ENCODE assay signal across 18 cellular contexts in genomic region chr2:33276868-33277503, GRCh38.
DNase-seq lines count a peak whose midpoint lies in the region; ATAC-seq, FAIRE-seq and TF ChIP-seq lines count a peak whose summit lies in the region.
"Had no signal": no experiment of that assay in that cellular context is flagged by ENCODE, and none has a peak within 500 bp of the region (broad histone marks: within the 10 kb centered on the region; RNA-seq: fewer than 3 reads in every experiment).

No MANE protein-coding gene starts in this region.

- peak overlapping the region in 1 of 2 experiments; percentile 56; a peak in 1 of 4 replicates for H4K8ac ChIP-seq in IMR-90 (ENCODE audit: low read depth in 2 of 2, low read length in 2 of 2)

- TF ChIP-seq EP300 in stomach (IDR thresholded peaks at IDR 0.05), result no peak

- no peaks in the 10 kb centered on the region for H3K36me3 Mint-ChIP-seq in astrocyte (ENCODE audit: low read depth, unreplicated experiment)
- H3K36me3 Mint-ChIP-seq: activated naive CD8-positive, alpha-beta T cell treated with anti-CD3 and anti-CD28 coated beads for 36 hours had no signal

- no peaks in the 10 kb centered on the region for H3K9me3 Mint-ChIP-seq in astrocyte (ENCODE audit: unreplicated experiment)
- H3K9me3 Mint-ChIP-seq: activated naive CD8-positive, alpha-beta T cell treated with anti-CD3 and anti-CD28 coated beads for 36 hours; T-helper 1 cell treated with Interleukin-12 subunit alpha and Interleukin-12 subunit beta and Interleukin-4 antibody, amounts not matched to agents 30 μg/mL and 1 μg/mL, for 36 hours; type B pancreatic cell had no signal

- BruUV-seq in IMR-90 (replicated peaks; lab: Mats Ljungman, UMichigan), result no TSS peak

- peak overlapping the region; percentile 24; the same call in 1 of the 2 replicates for H2BK120ac ChIP-seq in IMR-90 (ENCODE audit: low read depth, low read length)

- H2BK5ac ChIP-seq in IMR-90 (ENCODE audit: low read depth, low read length, poor library complexity, severe bottlenecking), result no peak overlapping the region

- H3K4me1 Mint-ChIP-seq in astrocyte (ENCODE audit: low read depth, unreplicated experiment), result peaks cover 12% of the 10 kb centered on the region

- TF ChIP-seq POLR2A in IMR-90 (IDR thresholded peaks at IDR 0.05; ENCODE audit: low read depth, low read length), result no peak
- TF ChIP-seq POLR2A in stomach (IDR thresholded peaks at IDR 0.05), result no peak

- H3K4me3 ChIP-seq in IMR-90 (ENCODE audit: insufficient read depth, low read depth, low read length) (no peak overlapping the region), astrocyte (ENCODE audit: insufficient read depth, low read depth, low read length) (no peak overlapping the region), stomach (no peak overlapping the region)
- H3K4me3 ChIP-seq: BLaER1 treated with 17β-estradiol and CSF1 and Interleukin-3, amounts not matched to agents 10 nM and 100 nM; colonic mucosa; Peyer's patch had no signal

- H3K9ac ChIP-seq in IMR-90 (ENCODE audit: low read depth, low read length) (no peak overlapping the region), astrocyte (ENCODE audit: low read length) (peak overlapping the region; percentile 11)
- H3K9ac ChIP-seq: BLaER1 treated with 17β-estradiol and CSF1 and Interleukin-3, amounts not matched to agents 10 nM and 100 nM; parathyroid adenoma had no signal

- H3K4me2 ChIP-seq in IMR-90 (ENCODE audit: low read depth, low read length), result no peak overlapping the region
- H3K4me2 ChIP-seq in astrocyte (ENCODE audit: low read length), result no peak overlapping the region
- H3K4me2 ChIP-seq: BLaER1 treated with 17β-estradiol and CSF1 and Interleukin-3, amounts not matched to agents 10 nM and 100 nM had no signal

- no peak overlapping the region for H2AFZ ChIP-seq in IMR-90 (replicated peaks; ENCODE audit: low read length, poor library complexity)
- H2AFZ ChIP-seq in astrocyte (ENCODE audit: low read depth, low read length), result no peak overlapping the region
- H2AFZ ChIP-seq: parathyroid adenoma had no signal

- H3K56ac ChIP-seq in IMR-90 (ENCODE audit: extremely low read depth, insufficient read depth, low read length), result no peak overlapping the region

- POLR2A ChIA-PET in IMR-90 (lab: Charles Lee; ENCODE audit: unreplicated experiment), result no interaction called here

- DNase-seq in IMR-90 (no peak), astrocyte (ENCODE audit: low read depth) (no peak), stomach (no peak), OCI-M1 (lab: John Stamatoyannopoulos, UW) (no peak), islet precursor cell (no peak), T-helper 2 cell (no peak)
- DNase-seq: activated CD8-positive, alpha-beta memory T cell treated with anti-CD3 and anti-CD28 coated beads, Interleukin-2, amount 50 U/mL, for 48 hours; activated naive CD8-positive, alpha-beta T cell treated with anti-CD3 and anti-CD28 coated beads for 36 hours; colonic mucosa; NCI-H1105; Peyer's patch had no signal

- no peak overlapping the region for H3K18ac ChIP-seq in IMR-90 (ENCODE audit: low read depth, low read length)

- 0 out of 2 replicates have a peak overlapping the region, but pooled peaks have one; percentile 49 for H3K23ac ChIP-seq in IMR-90 (ENCODE audit: low read depth, low read length)

- no peak overlapping the region for H2BK15ac ChIP-seq in IMR-90 (ENCODE audit: low read depth, low read length)

- no peak for ATAC-seq in IMR-90 (ENCODE audit: low read depth)
- ATAC-seq: activated CD4-positive, CD25-positive, alpha-beta regulatory T cell treated with anti-CD3 and anti-CD28 coated beads, Interleukin-2, amount 50 U/mL, for 24 hours had no signal

- CTCF ChIA-PET in IMR-90 (lab: Yijun Ruan, JAX), result no interaction called here

- H3K27ac Mint-ChIP-seq in astrocyte (ENCODE audit: unreplicated experiment), result no peak overlapping the region
- H3K27ac Mint-ChIP-seq: activated naive CD8-positive, alpha-beta T cell treated with anti-CD3 and anti-CD28 coated beads for 36 hours; T-helper 1 cell treated with Interleukin-12 subunit alpha and Interleukin-12 subunit beta and Interleukin-4 antibody, amounts not matched to agents 30 μg/mL and 1 μg/mL, for 36 hours; type B pancreatic cell had no signal

- H3K36me3 ChIP-seq in IMR-90 (ENCODE audit: control insufficient read depth, insufficient read depth, low read length) (peaks cover 47% of the 10 kb centered on the region), astrocyte (ENCODE audit: insufficient read depth, low read length) (peaks cover 26% of the 10 kb centered on the region), stomach (peaks cover 0 to 30% (median 9%) of the 10 kb centered on the region in 4 donors)
- H3K36me3 ChIP-seq: BLaER1 treated with 17β-estradiol and CSF1 and Interleukin-3, amounts not matched to agents 10 nM and 100 nM; colonic mucosa; Peyer's patch had no signal

- no peak overlapping the region for H3K14ac ChIP-seq in IMR-90 (replicated peaks; ENCODE audit: low read depth, low read length)

- intact Hi-C loops in IMR-90 (cut with micrococcal nuclease), result loop anchor here (5.0 kb wide), 1 partner anchor 85 kb away; no protein-coding TSS in a partner anchor
- intact Hi-C loops in stomach (cut with DNase I; ENCODE audit: low total_unique reads), result no loop called here

- no peak overlapping the region for H3K27ac ChIP-seq in IMR-90 (ENCODE audit: insufficient read depth, low read length)
- H3K27ac ChIP-seq in astrocyte (ENCODE audit: low read depth, low read length), result peak overlapping the region; percentile 95
- H3K27ac ChIP-seq in layer of hippocampus (ENCODE audit: low read depth, low read length), result peak overlapping the region; percentile 2
- H3K27ac ChIP-seq in stomach, result peak overlapping the region in 3 of 5 donors; percentile 36 to 70 (median 65)
- H3K27ac ChIP-seq: BLaER1 treated with 17β-estradiol and CSF1 and Interleukin-3, amounts not matched to agents 10 nM and 100 nM; colonic mucosa; parathyroid adenoma had no signal

- no peak overlapping the region for H3K4me3 Mint-ChIP-seq in astrocyte (ENCODE audit: unreplicated experiment)
- H3K4me3 Mint-ChIP-seq: activated naive CD8-positive, alpha-beta T cell treated with anti-CD3 and anti-CD28 coated beads for 36 hours; T-helper 1 cell treated with Interleukin-12 subunit alpha and Interleukin-12 subunit beta and Interleukin-4 antibody, amounts not matched to agents 30 μg/mL and 1 μg/mL, for 36 hours; type B pancreatic cell had no signal

- H3K27me3 ChIP-seq in IMR-90 (ENCODE audit: control insufficient read depth, insufficient read depth, low read length) (no peaks in the 10 kb centered on the region), astrocyte (ENCODE audit: insufficient read depth, low read length) (no peaks in the 10 kb centered on the region), layer of hippocampus (ENCODE audit: control insufficient read depth, insufficient read depth, low read length) (no peaks in the 10 kb centered on the region), stomach (no peaks in the 10 kb centered on the region)
- H3K27me3 ChIP-seq: BLaER1 treated with 17β-estradiol and CSF1 and Interleukin-3, amounts not matched to agents 10 nM and 100 nM; colonic mucosa; Peyer's patch had no signal

- H2AK9ac ChIP-seq in IMR-90 (replicated peaks; ENCODE audit: low read depth, low read length, poor library complexity), result no peak overlapping the region

- TF ChIP-seq CTCF in IMR-90 (conservative IDR thresholded peaks at IDR 0.05; ENCODE audit: low read depth, low read length) (no peak), astrocyte (IDR thresholded peaks at IDR 0.05; ENCODE audit: insufficient read depth, low read depth, low read length) (no peak), stomach (IDR thresholded peaks at IDR 0.05) (no peak)

- no peak for TF ChIP-seq RAD21 in IMR-90 (IDR thresholded peaks at IDR 0.05; ENCODE audit: low read length)

- dilution Hi-C loops in IMR-90 (cut with HindIII; ENCODE audit: low sequenced_read_pairs, unreplicated experiment), result no loop called here

- H3K27me3 Mint-ChIP-seq in astrocyte (ENCODE audit: low read depth, unreplicated experiment), result no peaks in the 10 kb centered on the region
- H3K27me3 Mint-ChIP-seq: type B pancreatic cell had no signal

- H3K9me1 ChIP-seq in IMR-90 (ENCODE audit: insufficient read depth, low read length), result peaks cover 5% of the 10 kb centered on the region; the same call in 1 of the 2 replicates

- H3K4ac ChIP-seq in IMR-90 (ENCODE audit: low read depth, low read length), result peak overlapping the region; percentile 56

- H4K20me1 ChIP-seq in IMR-90 (ENCODE audit: insufficient read depth, low read length), result no peaks in the 10 kb centered on the region
- no peaks in the 10 kb centered on the region for H4K20me1 ChIP-seq in astrocyte (ENCODE audit: insufficient read depth, low read length)
- H4K20me1 ChIP-seq: BLaER1 treated with 17β-estradiol and CSF1 and Interleukin-3, amounts not matched to agents 10 nM and 100 nM had no signal

- WGBS in IMR-90 (ENCODE audit: extremely low coverage in 2 of 2, insufficient read length in 1 of 2), 2 experiments, result 100% methylated on average over 1 of the region's 8 CpGs; no CpG with 5 or more reads in 1 of the 2 experiments
- 74 to 87% (median 77%) methylated on average over 8 of the region's 8 CpGs for WGBS in stomach, 5 donors

- H3K79me2 ChIP-seq in astrocyte (ENCODE audit: insufficient read depth, low read length), result no peaks in the 10 kb centered on the region
- H3K79me2 ChIP-seq: parathyroid adenoma had no signal

- H3K4me1 ChIP-seq in IMR-90 (ENCODE audit: control insufficient read depth, insufficient read depth, low read length), result peaks cover 3% of the 10 kb centered on the region; the same call in 1 of the 2 replicates
- H3K4me1 ChIP-seq in astrocyte (ENCODE audit: insufficient read depth, low read length), result peaks cover 8% of the 10 kb centered on the region
- H3K4me1 ChIP-seq in stomach, result peaks cover 0 to 41% (median 20%) of the 10 kb centered on the region in 4 donors
- H3K4me1 ChIP-seq: colonic mucosa, parathyroid adenoma, Peyer's patch had no signal

- peaks cover 7 to 24% of the 10 kb centered on the region in 2 experiments for H3K79me1 ChIP-seq in IMR-90 (ENCODE audit: low read depth in 1 of 2, low read length in 2 of 2)

- 0 out of 2 replicates have a peak overlapping the region, but pooled peaks have one; percentile 20 for H4K91ac ChIP-seq in IMR-90 (ENCODE audit: insufficient read depth, low read depth, low read length)

- H3K9me3 ChIP-seq in IMR-90 (ENCODE audit: control insufficient read depth, insufficient read depth, low read length), result no peaks in the 10 kb centered on the region
- H3K9me3 ChIP-seq in astrocyte (ENCODE audit: insufficient read depth, low read depth, low read length), result no peaks in the 10 kb centered on the region
- no peaks in the 10 kb centered on the region for H3K9me3 ChIP-seq in stomach
- H3K9me3 ChIP-seq: BLaER1 treated with 17β-estradiol and CSF1 and Interleukin-3, amounts not matched to agents 10 nM and 100 nM; colonic mucosa; Peyer's patch had no signal

- peak overlapping the region; percentile 46; the same call in 1 of the 2 replicates for H2AK5ac ChIP-seq in IMR-90 (ENCODE audit: low read depth, low read length)

- H2BK20ac ChIP-seq in IMR-90 (ENCODE audit: low read depth, low read length), result no peak overlapping the region

- in situ Hi-C loops in IMR-90 (cut with MboI; ENCODE audit: low sequenced_read_pairs), result no loop called here

- H4K5ac ChIP-seq in IMR-90 (ENCODE audit: low read depth, low read length), result no peak overlapping the region

- no peak for FAIRE-seq in astrocyte (lab: Jason Lieb, UNC)
- FAIRE-seq: GM12892 had no signal

TF ChIP-seq in IMR-90, 13 proteins besides CTCF, POLR2A, EP300 and RAD21 (continues in another document):
- TF ChIP-seq NFE2L2 (IDR thresholded peaks at IDR 0.05; ENCODE audit: low read depth, low read length), result no peak
